In genomic region chr17:7380855-7381683, GRCh38 we compare ENCODE assay signal across 10 cellular contexts. TPM values are rescaled to one million over a fixed set of nuclear protein-coding genes. Genes with fewer than 3 reads are reported as not detected.
DNase-seq lines count a peak whose midpoint lies in the region; ATAC-seq lines count a peak whose summit lies in the region.
"Had no signal": no experiment of that assay in that cellular context is flagged by ENCODE, and none has a peak within 500 bp of the region (broad histone marks: within the 10 kb centered on the region; RNA-seq: fewer than 3 reads in every experiment).

Gene TNK1 (plus strand): TSS chr17:7381089. CDS start chr17:7382927, 1,838 bp downstream.

- H3K4me3 ChIP-seq in rectal smooth muscle tissue (ENCODE audit: low read length), result peak within 1 kb of the TSS; percentile 75

- no peaks in the 10 kb centered on the region for H3K27me3 ChIP-seq in rectal smooth muscle tissue (ENCODE audit: control insufficient read depth, insufficient read depth, low read length)

- peaks cover 40% of the 10 kb centered on the region for H3K27me3 Mint-ChIP-seq in activated CD4-positive, alpha-beta T cell treated with anti-CD3 and anti-CD28 coated beads, Interleukin-2, amount 10 ng/mL, durations not matched to agents 24 days and 14 days

- DNase-seq in D341Med (ENCODE audit: low spot score) (peak; percentile 74), SW480 (ENCODE audit: low spot score) (peak; percentile 59), left cardiac atrium (peak; percentile 65), NCI-H524 (lab: John Stamatoyannopoulos, UW) (no peak)
- DNase-seq in activated CD4-positive, alpha-beta T cell treated with anti-CD3 and anti-CD28 coated beads, Interleukin-2, amount 10 ng/mL, durations not matched to agents 24 days and 14 days, result no peak
- DNase-seq: NCI-H774 had no signal

- peaks cover 13% of the 10 kb centered on the region for H3K4me1 ChIP-seq in rectal smooth muscle tissue (ENCODE audit: control insufficient read depth, insufficient read depth, low read length)

- H3K9ac ChIP-seq in rectal smooth muscle tissue (ENCODE audit: low read length), result peak within 1 kb of the TSS; percentile 13

- H3K36me3 Mint-ChIP-seq in activated CD4-positive, alpha-beta T cell treated with anti-CD3 and anti-CD28 coated beads, Interleukin-2, amount 10 ng/mL, durations not matched to agents 24 days and 14 days (ENCODE audit: low read depth), result no peaks in the 10 kb centered on the region

- peaks cover 4% of the 10 kb centered on the region for H3K4me1 Mint-ChIP-seq in activated CD4-positive, alpha-beta T cell treated with anti-CD3 and anti-CD28 coated beads, Interleukin-2, amount 10 ng/mL, durations not matched to agents 24 days and 14 days

- no peaks in the 10 kb centered on the region for H3K36me3 ChIP-seq in rectal smooth muscle tissue (ENCODE audit: control insufficient read depth, insufficient read depth, low read length)

- intact Hi-C loops in left cardiac atrium (cut with DNase I), result no loop called here
- intact Hi-C loops in activated CD4-positive, alpha-beta T cell treated with anti-CD3 and anti-CD28 coated beads, Interleukin-2, amount 10 ng/mL, durations not matched to agents 24 days and 14 days (cut with micrococcal nuclease), result no loop called here

- no peak within 1 kb of the TSS for H3K4me3 Mint-ChIP-seq in activated CD4-positive, alpha-beta T cell treated with anti-CD3 and anti-CD28 coated beads, Interleukin-2, amount 10 ng/mL, durations not matched to agents 24 days and 14 days

- peak within 1 kb of the TSS; percentile 12 for H3K27ac ChIP-seq in rectal smooth muscle tissue (ENCODE audit: low read depth, low read length)

- H3K9me3 Mint-ChIP-seq in activated CD4-positive, alpha-beta T cell treated with anti-CD3 and anti-CD28 coated beads, Interleukin-2, amount 10 ng/mL, durations not matched to agents 24 days and 14 days, result peaks cover 9% of the 10 kb centered on the region
- H3K9me3 Mint-ChIP-seq: central memory CD8-positive, alpha-beta T cell had no signal

- H3K27ac Mint-ChIP-seq in activated CD4-positive, alpha-beta T cell treated with anti-CD3 and anti-CD28 coated beads, Interleukin-2, amount 10 ng/mL, durations not matched to agents 24 days and 14 days, result no peak within 1 kb of the TSS

- ATAC-seq in left cardiac atrium (peak; percentile 48 to 72), GM18870 (IDR thresholded peaks at IDR 0.05; ENCODE audit: unreplicated experiment) (no peak), HG02938 (IDR thresholded peaks at IDR 0.05; ENCODE audit: unreplicated experiment) (no peak)

RNA-seq across cellular contexts. Expression of gene TNK1, which starts in this region (rescaled TPM):
- 1 to 10 TPM; 1.9 to 2.1 TPM for total RNA-seq in left cardiac atrium
- 5.3 and 5.5 TPM in 2 replicates for total RNA-seq in activated CD4-positive, alpha-beta T cell treated with anti-CD3 and anti-CD28 coated beads, Interleukin-2, amount 10 ng/mL, durations not matched to agents 24 days and 14 days

Comparison
In these comparisons a context has a peak if more than half of its experiments do, and no peak if none do; other contexts are left out.
1. DNase-seq: peak in D341Med (single experiment), SW480 (single experiment) and left cardiac atrium (single experiment); none in activated CD4-positive, alpha-beta T cell treated with anti-CD3 and anti-CD28 coated beads, Interleukin-2, amount 10 ng/mL, durations not matched to agents 24 days and 14 days (single experiment) and NCI-H524 (0 of 2).
2. ATAC-seq: peak in left cardiac atrium (2 of 2); none in GM18870 (single experiment) and HG02938 (single experiment).